Comparison of ENCODE assay signal across 1 cellular context in genomic region chr12:123494124-123494843, GRCh38.
A peak's percentile ranks its signal among the peaks of the same experiment; 100 is the strongest.
TF ChIP-seq lines count a peak whose summit lies in the region.

No MANE protein-coding gene starts in this region.

TF ChIP-seq in K562, 482 proteins besides CTCF, POLR2A, EP300 and RAD21:
- TF ChIP-seq KLF1 (tag; IDR thresholded peaks at IDR 0.05) (no peak), PKNOX1 (IDR thresholded peaks at IDR 0.05) (peak; percentile 52), THAP12 (CRISPR knock-in tag; IDR thresholded peaks at IDR 0.05) (no peak), C11orf30 (IDR thresholded peaks at IDR 0.05; ENCODE audit: low read depth) (no peak), ZBED1 (IDR thresholded peaks at IDR 0.05) (no peak)
